ENCODE assay signal across 9 cellular contexts in genomic region chr9:114348261-114348905, GRCh38. TPM values are rescaled to one million over a fixed set of nuclear protein-coding genes. Genes with fewer than 3 reads are reported as not detected.
DNase-seq lines count a peak whose midpoint lies in the region; ATAC-seq, FAIRE-seq and TF ChIP-seq lines count a peak whose summit lies in the region.
"Had no signal": no experiment of that assay in that cellular context is flagged by ENCODE, and none has a peak within 500 bp of the region (broad histone marks: within the 10 kb centered on the region; RNA-seq: fewer than 3 reads in every experiment).

No MANE protein-coding gene starts in this region.

- DNase-seq in A673 (ENCODE audit: low spot score) = no peak
- DNase-seq in astrocyte (ENCODE audit: low read depth) = no peak
- DNase-seq in mesothelial cell of epicardium (ENCODE audit: low spot score in 2 of 2, unreplicated experiment in 2 of 2) = no peak
- no peak for DNase-seq in islet precursor cell
- DNase-seq in cerebellar cortex (ENCODE audit: low spot score) = no peak

- H3K27me3 Mint-ChIP-seq in astrocyte (ENCODE audit: low read depth, unreplicated experiment) = no peaks in the 10 kb centered on the region
- no peaks in the 10 kb centered on the region for H3K27me3 Mint-ChIP-seq in mesothelial cell of epicardium (ENCODE audit: low read depth)

- POLR2A ChIA-PET in A673 (lab: Charles Lee; ENCODE audit: low non-redundant PET) = interaction anchor here (0.8 kb wide), 1 partner anchor 384 kb away, joined by 3 read pairs; no protein-coding TSS in a partner anchor

- H3K4me1 ChIP-seq in A673 (ENCODE audit: insufficient read depth, low read length, poor library complexity, severe bottlenecking) = peaks cover 15% of the 10 kb centered on the region
- H3K4me1 ChIP-seq in HUES6 (ENCODE audit: control insufficient read depth, insufficient read depth, low read length) = peaks cover 19% of the 10 kb centered on the region
- H3K4me1 ChIP-seq in astrocyte (ENCODE audit: insufficient read depth, low read length) = peaks cover 15% of the 10 kb centered on the region

- H2AFZ ChIP-seq in astrocyte (ENCODE audit: low read depth, low read length) = peak overlapping the region; percentile 32

- CTCF ChIA-PET in A673 (lab: Charles Lee) = no interaction called here

- H3K27ac ChIP-seq in A673 (ENCODE audit: low read depth, low read length, poor library complexity, severe bottlenecking) = peak overlapping the region; percentile 73
- no peak overlapping the region for H3K27ac ChIP-seq in HUES6 (ENCODE audit: low read depth, low read length)
- peak overlapping the region; percentile 74 for H3K27ac ChIP-seq in astrocyte (ENCODE audit: low read depth, low read length)

- H3K4me3 ChIP-seq in A673 (ENCODE audit: low read depth, low read length, poor library complexity, severe bottlenecking) (no peak overlapping the region), HUES6 (ENCODE audit: low read depth, low read length) (no peak overlapping the region), astrocyte (ENCODE audit: insufficient read depth, low read depth, low read length) (no peak overlapping the region)

- no TSS peak for BruUV-seq in A673 (replicated peaks; lab: Mats Ljungman, UMichigan)

- H3K27me3 ChIP-seq in A673 (replicated peaks; ENCODE audit: insufficient read depth, low read depth, low read length, poor library complexity) (no peaks in the 10 kb centered on the region), HUES6 (ENCODE audit: control insufficient read depth, insufficient read depth, low read length) (no peaks in the 10 kb centered on the region), astrocyte (ENCODE audit: insufficient read depth, low read length) (no peaks in the 10 kb centered on the region)

- peaks cover 75% of the 10 kb centered on the region for H3K36me3 ChIP-seq in A673 (ENCODE audit: insufficient read depth, low read length, poor library complexity, severe bottlenecking)
- H3K36me3 ChIP-seq in HUES6 (ENCODE audit: control insufficient read depth, insufficient read depth, low read length) = peaks cover 67% of the 10 kb centered on the region
- peaks cover 20% of the 10 kb centered on the region for H3K36me3 ChIP-seq in astrocyte (ENCODE audit: insufficient read depth, low read length)

- H3K27ac Mint-ChIP-seq in astrocyte (ENCODE audit: unreplicated experiment) (peak overlapping the region; percentile 93), mesothelial cell of epicardium (peak overlapping the region; percentile 68)

- FAIRE-seq in astrocyte (lab: Jason Lieb, UNC) = no peak

- H3K4me2 ChIP-seq in astrocyte (ENCODE audit: low read length) = peak overlapping the region; percentile 70

- no peak for ATAC-seq in HG03565 (IDR thresholded peaks at IDR 0.05; ENCODE audit: unreplicated experiment)
- ATAC-seq in GM19463 (IDR thresholded peaks at IDR 0.05; ENCODE audit: unreplicated experiment) = no peak

- intact Hi-C loops in A673 (cut with micrococcal nuclease; ENCODE audit: unreplicated experiment) = no loop called here

- H3K9me3 Mint-ChIP-seq in astrocyte (ENCODE audit: unreplicated experiment) (no peaks in the 10 kb centered on the region), mesothelial cell of epicardium (no peaks in the 10 kb centered on the region)

- H3K36me3 Mint-ChIP-seq in astrocyte (ENCODE audit: low read depth, unreplicated experiment) = peaks cover 40% of the 10 kb centered on the region
- H3K36me3 Mint-ChIP-seq in mesothelial cell of epicardium = peaks cover 49% of the 10 kb centered on the region

- H3K9ac ChIP-seq in HUES6 (ENCODE audit: low read length) = peak overlapping the region; percentile 31
- peak overlapping the region; percentile 60 for H3K9ac ChIP-seq in astrocyte (ENCODE audit: low read length)

- H3K4me3 Mint-ChIP-seq in astrocyte (ENCODE audit: unreplicated experiment) (peak overlapping the region; percentile 4), mesothelial cell of epicardium (no peak overlapping the region)

- TF ChIP-seq CTCF in A673 (conservative IDR thresholded peaks at IDR 0.05; ENCODE audit: low read depth, low read length) (no peak), astrocyte (IDR thresholded peaks at IDR 0.05; ENCODE audit: insufficient read depth, low read depth, low read length) (no peak), mesothelial cell of epicardium (IDR thresholded peaks at IDR 0.05; ENCODE audit: unreplicated experiment) (no peak)

- no peaks in the 10 kb centered on the region for H4K20me1 ChIP-seq in astrocyte (ENCODE audit: insufficient read depth, low read length)

- H3K79me2 ChIP-seq in astrocyte (ENCODE audit: insufficient read depth, low read length) = no peaks in the 10 kb centered on the region

- H3K9me3 ChIP-seq in A673 (ENCODE audit: low read depth, low read length, poor library complexity, severe bottlenecking) (no peaks in the 10 kb centered on the region), HUES6 (ENCODE audit: control insufficient read depth, insufficient read depth, low read depth, low read length) (no peaks in the 10 kb centered on the region), astrocyte (ENCODE audit: insufficient read depth, low read depth, low read length) (no peaks in the 10 kb centered on the region)

- H3K4me1 Mint-ChIP-seq in astrocyte (ENCODE audit: low read depth, unreplicated experiment) (peaks cover 22% of the 10 kb centered on the region), mesothelial cell of epicardium (peaks cover 10% of the 10 kb centered on the region)

RNA-seq across cellular contexts. Expression of gene ORM2, which starts 18.7 kb away (rescaled TPM):
- total RNA-seq in A673 (2021) (not detected in 2 replicates), astrocyte (not detected in 2 replicates), mesothelial cell of epicardium (not detected in 3 replicates)
- total RNA-seq: mesenteric fat pad had no signal

RNA-seq across cellular contexts. Expression of gene ORM1, which starts 25.5 kb away (rescaled TPM):
- not detected in 2 replicates for total RNA-seq in A673 (2021)
- not detected in 2 replicates for total RNA-seq in astrocyte
- total RNA-seq in mesothelial cell of epicardium = not detected in 3 replicates

RNA-seq across cellular contexts. Expression of gene AKNA, which starts 39.4 kb away (rescaled TPM):
- total RNA-seq in A673 (2021) (20.4 and 28.8 TPM in 2 replicates), astrocyte (16.0 and 16.4 TPM in 2 replicates), mesothelial cell of epicardium (19.6 to 24.0 TPM (median 23.1 TPM) in 3 replicates)
